ENCODE assay signal across 14 cellular contexts in genomic region chr11:118126082-118126838, GRCh38. TPM values are rescaled to one million over a fixed set of nuclear protein-coding genes. Genes with fewer than 3 reads are reported as not detected.
DNase-seq lines count a peak whose midpoint lies in the region; ATAC-seq, FAIRE-seq and TF ChIP-seq lines count a peak whose summit lies in the region.
"Had no signal": no experiment of that assay in that cellular context is flagged by ENCODE, and none has a peak within 500 bp of the region (broad histone marks: within the 10 kb centered on the region; RNA-seq: fewer than 3 reads in every experiment).

No MANE protein-coding gene starts in this region.

- H3K9me1 ChIP-seq in keratinocyte (ENCODE audit: control insufficient read depth, extremely low read depth, insufficient read depth, low read length) = no peaks in the 10 kb centered on the region

- H3K4me1 ChIP-seq in PC-3 (ENCODE audit: insufficient read depth, low read length) = no peaks in the 10 kb centered on the region
- no peaks in the 10 kb centered on the region for H3K4me1 ChIP-seq in keratinocyte (ENCODE audit: control insufficient read depth, extremely low read depth, insufficient read depth, low read length)

- no peaks in the 10 kb centered on the region for H3K79me2 ChIP-seq in PC-3 (ENCODE audit: low read length)
- no peaks in the 10 kb centered on the region for H3K79me2 ChIP-seq in keratinocyte (ENCODE audit: control insufficient read depth, insufficient read depth, low read length)

- H3F3A ChIP-seq in PC-3 (ENCODE audit: low read length, unreplicated experiment) = no peaks in the 10 kb centered on the region

- intact Hi-C loops in PC-3 (cut with micrococcal nuclease) = no loop called here

- H2AFZ ChIP-seq in PC-3 (ENCODE audit: low read length) (peak overlapping the region; percentile 39; the same call in 1 of the 2 replicates), keratinocyte (ENCODE audit: control insufficient read depth, low read length) (no peak overlapping the region)

- no TSS peak for BruUV-seq in PC-3 (replicated peaks; lab: Mats Ljungman, UMichigan)

- no peak for FAIRE-seq in keratinocyte (lab: Jason Lieb, UNC)

- H3K4me2 ChIP-seq in PC-3 (ENCODE audit: low read length) (no peak overlapping the region), keratinocyte (ENCODE audit: control insufficient read depth, extremely low read depth, insufficient read depth, low read depth, low read length) (no peak overlapping the region)

- H3K9me3 ChIP-seq in PC-3 (ENCODE audit: low read length) (no peaks in the 10 kb centered on the region), keratinocyte (ENCODE audit: control insufficient read depth, low read depth, low read length) (no peaks in the 10 kb centered on the region)

- H4K20me1 ChIP-seq in PC-3 (ENCODE audit: low read length) (no peaks in the 10 kb centered on the region), keratinocyte (ENCODE audit: control insufficient read depth, extremely low read depth, insufficient read depth, low read length) (no peaks in the 10 kb centered on the region)

- dilution Hi-C loops in keratinocyte (cut with MboI; ENCODE audit: extremely low pct_ligation_motif_present, low sequenced_read_pairs) = no loop called here

- H3K9ac ChIP-seq in PC-3 (ENCODE audit: low read length) (no peak overlapping the region), keratinocyte (ENCODE audit: control insufficient read depth, extremely low read depth, insufficient read depth, low read length) (no peak overlapping the region)

- no peak overlapping the region for H3K27ac ChIP-seq in PC-3 (ENCODE audit: low read length)
- no peak overlapping the region for H3K27ac ChIP-seq in keratinocyte (ENCODE audit: control insufficient read depth, insufficient read depth, low read length)

- no peak overlapping the region for H3K4me3 ChIP-seq in PC-3 (ENCODE audit: low read length)
- no peak overlapping the region for H3K4me3 ChIP-seq in keratinocyte (ENCODE audit: control insufficient read depth in 2 of 3, extremely low read depth in 1 of 3, insufficient read depth in 2 of 3, low read depth in 1 of 3, low read length in 3 of 3)

- no peaks in the 10 kb centered on the region for H3K9me2 ChIP-seq in PC-3 (replicated peaks; ENCODE audit: low read length)

- H3K36me3 ChIP-seq in PC-3 (ENCODE audit: low read depth, low read length) (no peaks in the 10 kb centered on the region), keratinocyte (ENCODE audit: control insufficient read depth in 2 of 2, extremely low read depth in 1 of 2, insufficient read depth in 2 of 2, low read length in 2 of 2) (no peaks in the 10 kb centered on the region)

- POLR2A ChIA-PET in PC-3 (lab: Charles Lee; ENCODE audit: unreplicated experiment) = no interaction called here
- POLR2A ChIA-PET in HEK293T (lab: Yijun Ruan, JAX) = no interaction called here

- CTCF ChIA-PET in PC-3 (lab: Charles Lee) (no interaction called here), HEK293T (lab: Yijun Ruan, JAX) (no interaction called here)

- TF ChIP-seq CTCF in PC-3 (conservative IDR thresholded peaks at IDR 0.05; ENCODE audit: low read depth, low read length) = no peak
- TF ChIP-seq CTCF in keratinocyte (optimal IDR thresholded peaks at IDR 0.05 in 1 of 3, IDR thresholded peaks at IDR 0.05 in 1 of 3, conservative IDR thresholded peaks at IDR 0.05 in 1 of 3; ENCODE audit: extremely low read depth in 1 of 3, insufficient read depth in 2 of 3, low read length in 3 of 3) = no peak

- no peak for ATAC-seq in PC-3
- ATAC-seq in GM21737 (IDR thresholded peaks at IDR 0.05; ENCODE audit: unreplicated experiment) = no peak
- no peak for ATAC-seq in GM18861 (IDR thresholded peaks at IDR 0.05; ENCODE audit: unreplicated experiment)

- DNase-seq in Daoy (ENCODE audit: low read depth) (peak; percentile 49), PC-3 (peak; percentile 31), keratinocyte (ENCODE audit: low read depth, low spot score) (peak; percentile 53), HEK293T (ENCODE audit: extremely low spot score) (no peak)
- DNase-seq: activated B cell treated with CpG ODN at 0.5 μM for 24 hours; activated T-cell treated with anti-CD3 and anti-CD28 coated beads, Interleukin-2, amount 50 U/mL, for 1 hour; CD4-positive, alpha-beta T cell; KG1; NCI-H2081 treated with DMSO at 0.1 percent for 48 hours had no signal

- peaks cover 63% of the 10 kb centered on the region for H3K27me3 ChIP-seq in PC-3 (ENCODE audit: low read length)
- no peaks in the 10 kb centered on the region for H3K27me3 ChIP-seq in keratinocyte (ENCODE audit: control insufficient read depth, extremely low read depth, insufficient read depth, low read length)

- peak; percentile 43 for TF ChIP-seq POLR2A in GM19099 (IDR thresholded peaks at IDR 0.05; ENCODE audit: extremely low read depth, insufficient read length, low read depth)

TF ChIP-seq in HEK293T, 16 proteins besides CTCF, POLR2A, EP300 and RAD21:
- no peak for TF ChIP-seq FOXK2 (IDR thresholded peaks at IDR 0.05)
- no peak for TF ChIP-seq BHLHE40 (IDR thresholded peaks at IDR 0.05; ENCODE audit: borderline replicate concordance)
- TF ChIP-seq SP1 (IDR thresholded peaks at IDR 0.05) = no peak
- no peak for TF ChIP-seq PKNOX1 (IDR thresholded peaks at IDR 0.05)
- no peak for TF ChIP-seq LEF1 (IDR thresholded peaks at IDR 0.05; ENCODE audit: borderline replicate concordance)
- TF ChIP-seq ARNT (IDR thresholded peaks at IDR 0.05) = no peak
- TF ChIP-seq TARDBP (IDR thresholded peaks at IDR 0.05) = no peak
- TF ChIP-seq FOXA1 (IDR thresholded peaks at IDR 0.05) = no peak
- TF ChIP-seq CTBP1 (IDR thresholded peaks at IDR 0.05; ENCODE audit: borderline replicate concordance) = no peak
- no peak for TF ChIP-seq L3MBTL2 (conservative IDR thresholded peaks at IDR 0.05)
- TF ChIP-seq FOXM1 (IDR thresholded peaks at IDR 0.05; ENCODE audit: borderline replicate concordance) = no peak
- no peak for TF ChIP-seq SUZ12 (IDR thresholded peaks at IDR 0.05)

RNA-seq across cellular contexts. Expression of gene SCN4B, which starts 26.4 kb away (rescaled TPM):
- 0.57 and 1.2 TPM in 2 replicates for total RNA-seq in Daoy (2014; rRNA removed; shearing (Covaris generic))
- not detected in 2 replicates for total RNA-seq in PC-3 (2014; rRNA removed)
- 6.3 to 10.8 TPM (median 7.7 TPM) in 3 replicates for polyA plus RNA-seq in keratinocyte
- polyA plus RNA-seq in keratinocyte (2011; ENCODE audit: low read depth) = 3.9 TPM
- 4.1 and 4.9 TPM in 2 replicates for polyA plus RNA-seq in keratinocyte (2011; cell fraction: cytosol; rRNA removed)
- polyA plus RNA-seq in keratinocyte (2011; cell fraction: nucleus; rRNA removed) = 14.6 and 22.7 TPM in 2 replicates
- polyA plus RNA-seq in keratinocyte (2012; ENCODE audit: low replicate concordance) = 5.3 and 15.1 TPM in 2 replicates
- polyA minus RNA-seq in keratinocyte = 7.0 to 9.4 TPM (median 7.7 TPM) in 3 replicates
- polyA minus RNA-seq in keratinocyte (2011; cell fraction: cytosol; rRNA and poly(A)+ RNA removed) = 7.7 TPM
- polyA minus RNA-seq in keratinocyte (2011; cell fraction: nucleus; rRNA and poly(A)+ RNA removed) = 7.9 and 15.6 TPM in 2 replicates
- total RNA-seq: activated B cell treated with CpG ODN at 0.5 μM for 24 hours; CD4-positive, alpha-beta T cell; lung microvascular endothelial cell had no signal

RNA-seq across cellular contexts. Expression of gene SMIM35, which starts 39.5 kb away (rescaled TPM):
- total RNA-seq in Daoy (2014; rRNA removed; shearing (Covaris generic)) = not detected in 2 replicates
- total RNA-seq in PC-3 (2014; rRNA removed) = not detected in 2 replicates
- polyA plus RNA-seq in keratinocyte = not detected in 3 replicates
- polyA plus RNA-seq in keratinocyte (2011; ENCODE audit: low read depth) = not detected
- polyA plus RNA-seq in keratinocyte (2011; cell fraction: cytosol; rRNA removed) = not detected in 2 replicates
- polyA plus RNA-seq in keratinocyte (2011; cell fraction: nucleus; rRNA removed) = not detected in 2 replicates
- not detected in 2 replicates for polyA plus RNA-seq in keratinocyte (2012; ENCODE audit: low replicate concordance)
- not detected in 3 replicates for polyA minus RNA-seq in keratinocyte
- not detected for polyA minus RNA-seq in keratinocyte (2011; cell fraction: cytosol; rRNA and poly(A)+ RNA removed)
- polyA minus RNA-seq in keratinocyte (2011; cell fraction: nucleus; rRNA and poly(A)+ RNA removed) = not detected in 2 replicates
- total RNA-seq: fibroblast of lung, lung microvascular endothelial cell had no signal
- polyA plus RNA-seq: fibroblast of lung had no signal

RNA-seq across cellular contexts. Expression of gene TMPRSS4, which starts 49.4 kb away (rescaled TPM):
- total RNA-seq in Daoy (2014; rRNA removed; shearing (Covaris generic)) = not detected in 2 replicates
- total RNA-seq in PC-3 (2014; rRNA removed) = 1.5 and 1.7 TPM in 2 replicates
- polyA plus RNA-seq in keratinocyte = 0.69 to 1.7 TPM (median 1.2 TPM) in 3 replicates
- polyA plus RNA-seq in keratinocyte (2011; ENCODE audit: low read depth) = 2.9 TPM
- polyA plus RNA-seq in keratinocyte (2011; cell fraction: cytosol; rRNA removed) = 0.48 and 1.7 TPM in 2 replicates
- polyA plus RNA-seq in keratinocyte (2011; cell fraction: nucleus; rRNA removed) = 0.85 and 1.3 TPM in 2 replicates
- polyA plus RNA-seq in keratinocyte (2012; ENCODE audit: low replicate concordance) = 0.77 and 7.0 TPM in 2 replicates
- 0.72 to 3.1 TPM (median 1.5 TPM) in 3 replicates for polyA minus RNA-seq in keratinocyte
- not detected for polyA minus RNA-seq in keratinocyte (2011; cell fraction: cytosol; rRNA and poly(A)+ RNA removed)
- 1.6 and 1.7 TPM in 2 replicates for polyA minus RNA-seq in keratinocyte (2011; cell fraction: nucleus; rRNA and poly(A)+ RNA removed)
- total RNA-seq: activated B cell treated with CpG ODN at 0.5 μM for 24 hours; CD4-positive, alpha-beta T cell; fibroblast of lung; lung microvascular endothelial cell had no signal
- polyA plus RNA-seq: fibroblast of lung had no signal

RNA-seq across cellular contexts. Expression of gene SCN2B, which starts 50.2 kb away (rescaled TPM):
- not detected in 2 replicates for total RNA-seq in Daoy (2014; rRNA removed; shearing (Covaris generic))
- 0.12 TPM in 1 of 2 replicates, not detected in the other for total RNA-seq in PC-3 (2014; rRNA removed)
- 0.48 to 0.59 TPM (median 0.56 TPM) in 3 replicates for polyA plus RNA-seq in keratinocyte
- polyA plus RNA-seq in keratinocyte (2011; ENCODE audit: low read depth) = not detected
- polyA plus RNA-seq in keratinocyte (2011; cell fraction: cytosol; rRNA removed) = 0.18 and 0.22 TPM in 2 replicates
- polyA plus RNA-seq in keratinocyte (2011; cell fraction: nucleus; rRNA removed) = 0.89 and 1.1 TPM in 2 replicates
- polyA plus RNA-seq in keratinocyte (2012; ENCODE audit: low replicate concordance) = 0.27 and 0.46 TPM in 2 replicates
- 0.66 to 1.3 TPM (median 0.89 TPM) in 3 replicates for polyA minus RNA-seq in keratinocyte
- not detected for polyA minus RNA-seq in keratinocyte (2011; cell fraction: cytosol; rRNA and poly(A)+ RNA removed)
- polyA minus RNA-seq in keratinocyte (2011; cell fraction: nucleus; rRNA and poly(A)+ RNA removed) = 0.95 and 1.8 TPM in 2 replicates
- total RNA-seq: activated B cell treated with CpG ODN at 0.5 μM for 24 hours; CD4-positive, alpha-beta T cell; lung microvascular endothelial cell had no signal
